Comparison of ENCODE assay signal across 9 cellular contexts in the genomic region with DNA sequence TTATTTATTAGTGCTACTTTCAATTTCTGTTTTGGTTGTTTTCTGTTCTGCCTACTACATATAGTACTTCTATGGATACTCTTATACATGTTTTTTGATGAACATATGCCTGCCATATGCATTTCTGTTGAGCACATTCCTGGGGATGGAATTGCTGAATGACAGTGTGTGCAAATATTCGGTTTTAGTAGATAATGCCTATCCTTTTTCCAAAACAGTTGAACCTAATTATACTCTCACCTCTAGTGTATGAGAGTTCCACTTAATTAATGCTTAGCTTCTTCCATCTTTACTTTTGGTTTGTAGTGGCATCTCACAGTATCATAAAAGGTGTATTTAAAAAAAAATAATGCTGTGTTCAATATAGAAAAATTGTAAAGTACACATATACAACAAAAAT.
"Had no signal": no experiment of that assay in that cellular context is flagged by ENCODE, and none has a peak within 500 bp of the region (broad histone marks: within the 10 kb centered on the region; RNA-seq: fewer than 3 reads in every experiment).

No MANE protein-coding gene starts in this region.

- DNase-seq: GM23248, GOT3, H7, HFFc6, KG1 had no signal

- H3K27ac ChIP-seq: GM23248, HL-60 had no signal

- H3K9ac ChIP-seq: GM23248 had no signal

- H2AFZ ChIP-seq: GM23248 had no signal

- ATAC-seq: HCT116, HepG2 had no signal

- H3K9me3 ChIP-seq: HAP-1 had no signal

- H3K4me3 ChIP-seq: GM23248, HAP-1 had no signal

- FAIRE-seq: HepG2 had no signal

- H3K4me1 ChIP-seq: HAP-1 had no signal
